In the genomic region with DNA sequence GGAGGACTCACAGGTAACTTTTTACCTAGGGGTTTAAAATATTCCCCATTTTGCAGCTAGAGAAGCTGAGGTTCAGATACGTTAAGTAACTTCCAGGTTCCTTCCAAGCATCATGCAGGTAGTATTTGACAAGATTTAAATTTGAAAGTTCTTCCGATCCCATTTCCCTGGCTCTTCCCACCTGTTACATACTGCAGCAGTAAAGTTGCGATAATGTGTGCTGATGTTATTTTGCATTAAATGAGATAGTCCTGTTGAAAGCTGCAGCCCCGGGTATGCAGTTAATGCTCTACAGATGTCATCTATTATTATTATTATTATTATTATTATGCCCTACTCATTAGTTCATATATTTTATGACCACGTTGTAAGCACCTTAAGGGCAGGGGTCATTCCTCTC, we compare ENCODE assay signal across 17 cellular contexts.
DNase-seq lines count a peak whose midpoint lies in the region; ATAC-seq and TF ChIP-seq lines count a peak whose summit lies in the region.
"Had no signal": no experiment of that assay in that cellular context is flagged by ENCODE, and none has a peak within 500 bp of the region (broad histone marks: within the 10 kb centered on the region; RNA-seq: fewer than 3 reads in every experiment).

No MANE protein-coding gene starts in this region.

- TF ChIP-seq CTCF in GM23338 (conservative IDR thresholded peaks at IDR 0.05; ENCODE audit: low read depth in 2 of 2) (no peak), PC-9 (conservative IDR thresholded peaks at IDR 0.05) (no peak), hepatocyte (IDR thresholded peaks at IDR 0.05; ENCODE audit: poor library complexity) (no peak)

- BruUV-seq in PC-9 (replicated peaks; lab: Mats Ljungman, UMichigan) = no TSS peak

- no peak for DNase-seq in GM23338 (ENCODE audit: low spot score)
- no peak for DNase-seq in PC-9
- no peak for DNase-seq in hepatocyte (ENCODE audit: low spot score)
- DNase-seq in NCI-H2196 treated with DMSO at 0.1 percent for 48 hours (lab: John Stamatoyannopoulos, UW; ENCODE audit: unreplicated experiment) = no peak
- DNase-seq: Caco-2; CD4-positive, CD25-positive, alpha-beta regulatory T cell; CD8-positive, alpha-beta T cell; DMS153; DND-41; H7; HCEC 1CT had no signal

- H3K36me3 Mint-ChIP-seq in GM23338 (ENCODE audit: low read depth) = no peaks in the 10 kb centered on the region; the same call in 2 of the 3 replicates
- H3K36me3 Mint-ChIP-seq: CD4-positive, CD25-positive, alpha-beta regulatory T cell; CD8-positive, alpha-beta T cell had no signal

- no peak overlapping the region for H3K27ac Mint-ChIP-seq in GM23338
- H3K27ac Mint-ChIP-seq: B cell; CD4-positive, CD25-positive, alpha-beta regulatory T cell; CD8-positive, alpha-beta T cell had no signal

- no peaks in the 10 kb centered on the region for H3K9me3 Mint-ChIP-seq in GM23338
- H3K9me3 Mint-ChIP-seq: CD4-positive, CD25-positive, alpha-beta regulatory T cell; CD8-positive, alpha-beta T cell had no signal

- H4K20me1 ChIP-seq in GM23338 (replicated peaks; ENCODE audit: insufficient read depth) = no peaks in the 10 kb centered on the region
- no peaks in the 10 kb centered on the region for H4K20me1 ChIP-seq in PC-9 (ENCODE audit: insufficient read depth)
- no peaks in the 10 kb centered on the region for H4K20me1 ChIP-seq in hepatocyte (ENCODE audit: insufficient read depth, poor library complexity, severe bottlenecking)
- H4K20me1 ChIP-seq: BLaER1 had no signal

- peaks cover 8% of the 10 kb centered on the region; the same call in 1 of the 2 replicates for H3F3A ChIP-seq in GM23338 (replicated peaks; ENCODE audit: low read depth)
- peaks cover 53% of the 10 kb centered on the region for H3F3A ChIP-seq in PC-9 (ENCODE audit: insufficient read depth, low read depth)

- H3K4me1 Mint-ChIP-seq in GM23338 = peaks cover 35% of the 10 kb centered on the region

- H3K9me3 ChIP-seq in PC-9 (ENCODE audit: insufficient read depth, low read depth) (no peaks in the 10 kb centered on the region), hepatocyte (ENCODE audit: low read depth) (no peaks in the 10 kb centered on the region)
- H3K9me3 ChIP-seq: BLaER1, Caco-2 had no signal

- H3K27me3 Mint-ChIP-seq in GM23338 (ENCODE audit: insufficient read depth, low read depth, poor library complexity) = peaks cover 5% of the 10 kb centered on the region
- H3K27me3 Mint-ChIP-seq: B cell had no signal

- WGBS in hepatocyte (ENCODE audit: low lambda C conversion rate, missing lambda C conversion rate) = 83% methylated on average over 5 of the region's 5 CpGs

- H3K36me3 ChIP-seq in GM23338 (ENCODE audit: insufficient read depth) = no peaks in the 10 kb centered on the region
- H3K36me3 ChIP-seq in PC-9 (ENCODE audit: low read depth) = no peaks in the 10 kb centered on the region
- H3K36me3 ChIP-seq in hepatocyte (replicated peaks; ENCODE audit: insufficient read depth, low read depth) = no peaks in the 10 kb centered on the region
- H3K36me3 ChIP-seq: BLaER1 had no signal

- H3K79me2 ChIP-seq in GM23338 (replicated peaks; ENCODE audit: insufficient read depth) = no peaks in the 10 kb centered on the region
- no peaks in the 10 kb centered on the region for H3K79me2 ChIP-seq in PC-9 (ENCODE audit: low read depth)
- no peaks in the 10 kb centered on the region for H3K79me2 ChIP-seq in hepatocyte

- CTCF ChIA-PET in PC-9 (lab: Charles Lee) = no interaction called here

- H3K27me3 ChIP-seq in GM23338 (ENCODE audit: insufficient read depth) = no peaks in the 10 kb centered on the region
- H3K27me3 ChIP-seq in PC-9 (ENCODE audit: insufficient read depth, low read depth) = no peaks in the 10 kb centered on the region
- H3K27me3 ChIP-seq in hepatocyte = no peaks in the 10 kb centered on the region
- H3K27me3 ChIP-seq: BLaER1 had no signal

- no peak for ATAC-seq in GM23338
- no peak for ATAC-seq in GM18498 (IDR thresholded peaks at IDR 0.05; ENCODE audit: unreplicated experiment)
- ATAC-seq in HG03378 (IDR thresholded peaks at IDR 0.05; ENCODE audit: unreplicated experiment) = no peak
- ATAC-seq: CD8-positive, alpha-beta T cell had no signal

- H3K9me2 ChIP-seq in GM23338 (ENCODE audit: insufficient read depth) = no peaks in the 10 kb centered on the region
- H3K9me2 ChIP-seq in PC-9 (ENCODE audit: insufficient read depth) = no peaks in the 10 kb centered on the region
- H3K9me2 ChIP-seq in hepatocyte (replicated peaks; ENCODE audit: insufficient read depth) = no peaks in the 10 kb centered on the region

- H3K4me3 ChIP-seq in GM23338 (no peak overlapping the region), PC-9 (no peak overlapping the region), hepatocyte (no peak overlapping the region)
- H3K4me3 ChIP-seq: BLaER1 had no signal

- H3K27ac ChIP-seq in GM23338 (ENCODE audit: low read depth) (no peak overlapping the region), PC-9 (no peak overlapping the region), hepatocyte (peak overlapping the region; percentile 51)
- H3K27ac ChIP-seq: 22Rv1, BLaER1, C4-2B had no signal

- intact Hi-C loops in PC-9 (cut with micrococcal nuclease; ENCODE audit: unreplicated experiment) = no loop called here

- POLR2A ChIA-PET in PC-9 (lab: Charles Lee; ENCODE audit: unreplicated experiment) = no interaction called here

- H3K4me1 ChIP-seq in GM23338 (ENCODE audit: insufficient read depth) (peaks cover 30% of the 10 kb centered on the region), PC-9 (replicated peaks; ENCODE audit: insufficient read depth) (peaks cover 64% of the 10 kb centered on the region), hepatocyte (ENCODE audit: insufficient read depth) (peaks cover 48% of the 10 kb centered on the region)

- H3K4me2 ChIP-seq in GM23338 (no peak overlapping the region), PC-9 (peak overlapping the region; percentile 16; the same call in 1 of the 2 replicates), hepatocyte (no peak overlapping the region)
- H3K4me2 ChIP-seq: BLaER1 had no signal

- H2AFZ ChIP-seq in GM23338 (peak overlapping the region; percentile 4; the same call in 1 of the 2 replicates), PC-9 (no peak overlapping the region), hepatocyte (no peak overlapping the region)

- no peak overlapping the region for H3K4me3 Mint-ChIP-seq in GM23338
- H3K4me3 Mint-ChIP-seq: B cell; CD4-positive, CD25-positive, alpha-beta regulatory T cell; CD8-positive, alpha-beta T cell had no signal

TF ChIP-seq in GM23338, 12 proteins besides CTCF, POLR2A, EP300 and RAD21 (continues in another document):
- no peak for TF ChIP-seq JUNB (IDR thresholded peaks at IDR 0.05; ENCODE audit: unreplicated experiment)
- no peak for TF ChIP-seq ZNF114 (CRISPR knock-in tag; IDR thresholded peaks at IDR 0.05)
- no peak for TF ChIP-seq EZH2phosphoT487 (IDR thresholded peaks at IDR 0.05; ENCODE audit: unreplicated experiment)
- TF ChIP-seq NANOG (IDR thresholded peaks at IDR 0.05; ENCODE audit: borderline replicate concordance) = no peak
- TF ChIP-seq STAT1 (IDR thresholded peaks at IDR 0.05; ENCODE audit: unreplicated experiment) = no peak
- TF ChIP-seq, protein P1, sequence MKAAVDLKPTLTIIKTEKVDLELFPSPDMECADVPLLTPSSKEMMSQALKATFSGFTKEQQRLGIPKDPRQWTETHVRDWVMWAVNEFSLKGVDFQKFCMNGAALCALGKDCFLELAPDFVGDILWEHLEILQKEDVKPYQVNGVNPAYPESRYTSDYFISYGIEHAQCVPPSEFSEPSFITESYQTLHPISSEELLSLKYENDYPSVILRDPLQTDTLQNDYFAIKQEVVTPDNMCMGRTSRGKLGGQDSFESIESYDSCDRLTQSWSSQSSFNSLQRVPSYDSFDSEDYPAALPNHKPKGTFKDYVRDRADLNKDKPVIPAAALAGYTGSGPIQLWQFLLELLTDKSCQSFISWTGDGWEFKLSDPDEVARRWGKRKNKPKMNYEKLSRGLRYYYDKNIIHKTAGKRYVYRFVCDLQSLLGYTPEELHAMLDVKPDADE (IDR thresholded peaks at IDR 0.05) = no peak
